8 cellular contexts compared by ENCODE assay signal in the genomic region with DNA sequence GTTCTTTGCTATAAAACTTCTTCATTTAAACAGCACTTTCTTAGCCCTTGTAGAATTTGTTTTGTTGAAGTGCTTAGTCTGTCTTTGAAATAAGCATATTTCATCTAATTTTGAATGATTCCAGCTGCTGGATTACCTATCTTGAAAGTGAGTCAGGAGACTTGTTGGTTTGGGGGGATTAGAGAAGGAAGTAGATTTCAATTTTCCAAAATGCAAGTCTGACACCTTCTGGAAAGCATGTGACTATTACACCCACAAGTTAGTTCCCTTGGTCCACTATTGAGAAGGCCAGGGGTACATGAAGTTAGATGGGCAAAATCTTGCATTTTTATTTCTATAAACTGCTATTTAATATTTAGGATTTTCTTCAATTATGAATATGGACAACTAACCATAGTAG.
DNase-seq lines count a peak whose midpoint lies in the region; ATAC-seq lines count a peak whose summit lies in the region.

No MANE protein-coding gene starts in this region.

- DNase-seq in DMS153 (lab: John Stamatoyannopoulos, UW) (peak; percentile 32), NCI-H1105 (lab: John Stamatoyannopoulos, UW) (peak; percentile 27), cerebellar cortex (ENCODE audit: low spot score) (peak; percentile 18), myocyte (ENCODE audit: low read depth) (peak; percentile 60), occipital lobe (lab: John Stamatoyannopoulos, UW) (no peak)
- no peak for DNase-seq in natural killer cell treated with Interleukin-12 subunit alpha and Interleukin-12 subunit beta and Interleukin-15 and Interleukin-18, amount 100 ng/mL, for 72 hours (ENCODE audit: low spot score)
- DNase-seq in effector CD4-positive, alpha-beta T cell = no peak

- H3K9me3 Mint-ChIP-seq in natural killer cell treated with Interleukin-12 subunit alpha and Interleukin-12 subunit beta and Interleukin-15 and Interleukin-18, amount 100 ng/mL, for 72 hours = no peaks in the 10 kb centered on the region

- peaks cover 4 to 27% of the 10 kb centered on the region in 2 donors for H3K27me3 Mint-ChIP-seq in natural killer cell treated with Interleukin-12 subunit alpha and Interleukin-12 subunit beta and Interleukin-15 and Interleukin-18, amount 100 ng/mL, for 72 hours

- no peak overlapping the region for H3K27ac Mint-ChIP-seq in natural killer cell treated with Interleukin-12 subunit alpha and Interleukin-12 subunit beta and Interleukin-15 and Interleukin-18, amount 100 ng/mL, for 72 hours

- no peaks in the 10 kb centered on the region for H3K36me3 Mint-ChIP-seq in natural killer cell treated with Interleukin-12 subunit alpha and Interleukin-12 subunit beta and Interleukin-15 and Interleukin-18, amount 100 ng/mL, for 72 hours

- H3K4me3 Mint-ChIP-seq in natural killer cell treated with Interleukin-12 subunit alpha and Interleukin-12 subunit beta and Interleukin-15 and Interleukin-18, amount 100 ng/mL, for 72 hours = no peak overlapping the region

- H3K4me1 Mint-ChIP-seq in natural killer cell treated with Interleukin-12 subunit alpha and Interleukin-12 subunit beta and Interleukin-15 and Interleukin-18, amount 100 ng/mL, for 72 hours (ENCODE audit: low read depth in 2 of 2) = no peaks in the 10 kb centered on the region

- ATAC-seq in HG02642 (IDR thresholded peaks at IDR 0.05; ENCODE audit: poor library complexity, unreplicated experiment) = no peak
- ATAC-seq in natural killer cell treated with Interleukin-12 subunit alpha and Interleukin-12 subunit beta and Interleukin-15 and Interleukin-18, amount 100 ng/mL, for 72 hours = no peak

Comparison
In these comparisons a context has a peak if more than half of its experiments do, and no peak if none do; other contexts are left out.
1. DNase-seq: peak in DMS153 (single experiment), NCI-H1105 (single experiment), cerebellar cortex (single experiment) and myocyte (single experiment); none in occipital lobe (single experiment), natural killer cell treated with Interleukin-12 subunit alpha and Interleukin-12 subunit beta and Interleukin-15 and Interleukin-18, amount 100 ng/mL, for 72 hours (single experiment) and effector CD4-positive, alpha-beta T cell (single experiment).